ENCODE assay signal across 8 cellular contexts in the genomic region with DNA sequence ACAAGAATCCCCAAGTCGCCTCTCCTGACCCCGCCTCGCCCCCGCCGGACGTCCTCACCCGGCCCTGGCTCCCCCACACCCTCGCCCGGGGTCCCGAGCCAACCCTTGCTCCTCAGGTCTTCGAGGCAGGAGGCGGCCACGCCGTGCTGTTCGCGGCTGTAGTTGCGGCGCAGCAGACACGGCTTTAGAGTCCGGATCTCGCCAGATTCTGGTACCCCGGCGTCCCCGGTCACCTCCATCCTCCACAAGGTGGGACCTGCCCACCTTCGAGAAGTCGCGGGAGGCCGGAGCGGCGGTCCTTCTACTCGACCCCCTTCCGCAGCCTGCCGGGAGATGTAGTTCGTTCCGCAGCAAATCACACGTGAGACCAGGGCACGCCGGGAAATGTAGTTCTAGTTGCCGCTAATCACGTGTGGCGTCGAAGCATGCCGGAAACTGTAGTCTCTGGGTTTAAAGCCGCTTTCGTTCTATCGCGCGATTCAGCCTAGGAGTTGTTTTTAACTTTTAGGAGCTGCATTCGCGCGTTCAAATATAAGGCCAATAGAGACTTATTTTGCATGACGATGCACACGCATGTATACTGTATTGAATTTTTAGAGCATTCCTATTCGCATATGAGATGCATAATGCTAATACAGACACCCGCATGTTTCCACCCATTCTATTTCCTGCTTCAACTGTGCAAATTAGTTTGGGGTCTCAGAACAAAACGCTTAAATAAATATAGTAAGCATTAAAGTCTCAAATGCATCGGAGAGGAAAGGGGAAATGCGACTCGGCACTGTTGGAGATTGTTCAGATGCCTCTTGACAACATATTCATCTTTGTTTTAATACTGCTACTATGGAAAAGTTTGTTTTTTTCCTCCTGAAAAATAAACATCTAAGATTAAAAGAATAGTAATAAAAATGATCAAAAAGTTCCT. TPM values are rescaled to one million over a fixed set of nuclear protein-coding genes. Genes with fewer than 3 reads are reported as not detected.
DNase-seq lines count a peak whose midpoint lies in the region; FAIRE-seq and TF ChIP-seq lines count a peak whose summit lies in the region.

A gene with protein sequence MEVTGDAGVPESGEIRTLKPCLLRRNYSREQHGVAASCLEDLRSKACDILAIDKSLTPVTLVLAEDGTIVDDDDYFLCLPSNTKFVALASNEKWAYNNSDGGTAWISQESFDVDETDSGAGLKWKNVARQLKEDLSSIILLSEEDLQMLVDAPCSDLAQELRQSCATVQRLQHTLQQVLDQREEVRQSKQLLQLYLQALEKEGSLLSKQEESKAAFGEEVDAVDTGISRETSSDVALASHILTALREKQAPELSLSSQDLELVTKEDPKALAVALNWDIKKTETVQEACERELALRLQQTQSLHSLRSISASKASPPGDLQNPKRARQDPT (minus strand): TSS at position 310 of the 925 bp plus-strand sequence. CDS start 71 bp downstream, at position 239.

- intact Hi-C loops in stomach (cut with DNase I; ENCODE audit: low total_unique reads): no loop called here

- H3K4me3 ChIP-seq in MG63 (peak within 1 kb of the TSS; percentile 72), fibroblast of villous mesenchyme (ENCODE audit: low read depth, low read length) (peak within 1 kb of the TSS; percentile 90), neural cell (ENCODE audit: low read length) (peak within 1 kb of the TSS; percentile 95), stomach (peak within 1 kb of the TSS; percentile 74 to 93 (median 85))

- no peaks in the 10 kb centered on the region for H3K9me2 ChIP-seq in neural cell (ENCODE audit: insufficient read depth, low read length)

- H3K27ac ChIP-seq in neural cell (ENCODE audit: low read length) (peak within 1 kb of the TSS; percentile 40), stomach (peak within 1 kb of the TSS; percentile 82 to 86 (median 83))

- peaks cover 22 to 55% (median 47%) of the 10 kb centered on the region in 4 donors for H3K4me1 ChIP-seq in stomach

- WGBS in stomach, 5 donors: 1 to 2% (median 1%) methylated on average over 26 to 59 of the region's 59 CpGs

- H3K9me3 ChIP-seq in MG63: no peaks in the 10 kb centered on the region
- H3K9me3 ChIP-seq in neural cell (ENCODE audit: low read length): no peaks in the 10 kb centered on the region
- H3K9me3 ChIP-seq in stomach: no peaks in the 10 kb centered on the region

- H3K27me3 ChIP-seq in MG63 (no peaks in the 10 kb centered on the region), neural cell (ENCODE audit: insufficient read depth, low read depth, low read length) (no peaks in the 10 kb centered on the region), stomach (no peaks in the 10 kb centered on the region)

- TF ChIP-seq POLR2A in H54 (IDR thresholded peaks at IDR 0.05; ENCODE audit: low read depth, low read length): peak; percentile 44; the same call in 1 of the 2 replicates
- TF ChIP-seq POLR2A in stomach (IDR thresholded peaks at IDR 0.05): no peak

- peak within 1 kb of the TSS; percentile 18 for H3K4me2 ChIP-seq in neural cell (ENCODE audit: low read length)

- no peaks in the 10 kb centered on the region for H4K20me1 ChIP-seq in neural cell (ENCODE audit: insufficient read depth)

- TF ChIP-seq CTCF in fibroblast of villous mesenchyme (IDR thresholded peaks at IDR 0.05; ENCODE audit: insufficient read depth, low read depth, low read length): no peak
- TF ChIP-seq CTCF in neural cell (IDR thresholded peaks at IDR 0.05; ENCODE audit: poor library complexity, severe bottlenecking): no peak
- TF ChIP-seq CTCF in stomach (IDR thresholded peaks at IDR 0.05): no peak

- H3F3A ChIP-seq in neural cell (ENCODE audit: insufficient read depth, low read length, poor library complexity, severe bottlenecking): no peaks in the 10 kb centered on the region

- peak; percentile 91 for FAIRE-seq in H54 (lab: Jason Lieb, UNC)

- no peak for TF ChIP-seq RAD21 in neural cell (conservative IDR thresholded peaks at IDR 0.05)

- peak within 1 kb of the TSS; percentile 63 for H2AFZ ChIP-seq in neural cell (ENCODE audit: low read depth, low read length)

- peak within 1 kb of the TSS; percentile 76 for H3K9ac ChIP-seq in neural cell (ENCODE audit: low read length)

- DNase-seq in EH (ENCODE audit: low read depth) (peak; percentile 97), H54 (ENCODE audit: insufficient read length, low spot score) (peak; percentile 72), MG63 (peak; percentile 94), SHP77 treated with DMSO at 0.1 percent for 48 hours (lab: John Stamatoyannopoulos, UW) (peak; percentile 95), fibroblast of villous mesenchyme (ENCODE audit: low read depth) (peak; percentile 96), stomach (peak; percentile 93)
- DNase-seq in activated effector memory CD4-positive, alpha-beta T cell treated with anti-CD3 and anti-CD28 coated beads, Interleukin-2, amount 50 U/mL, for 16 hours: peak; percentile 97

- TF ChIP-seq EP300 in neural cell (conservative IDR thresholded peaks at IDR 0.05; ENCODE audit: poor library complexity, severe bottlenecking) (peak; percentile 52), stomach (IDR thresholded peaks at IDR 0.05) (no peak)

- peaks cover 16% of the 10 kb centered on the region for H3K79me2 ChIP-seq in neural cell (replicated peaks; ENCODE audit: insufficient read depth, low read length)

- H3K36me3 ChIP-seq in MG63: peaks cover 15% of the 10 kb centered on the region
- H3K36me3 ChIP-seq in neural cell (ENCODE audit: insufficient read depth, low read length): no peaks in the 10 kb centered on the region
- peaks cover 12 to 21% (median 20%) of the 10 kb centered on the region in 4 donors for H3K36me3 ChIP-seq in stomach

TF ChIP-seq in neural cell, 6 proteins besides CTCF, POLR2A, EP300 and RAD21:
- TF ChIP-seq POLR2AphosphoS5 (IDR thresholded peaks at IDR 0.05) (peak; percentile 79), TAF1 (IDR thresholded peaks at IDR 0.05; ENCODE audit: low read depth) (no peak), EZH2 (IDR thresholded peaks at IDR 0.05; ENCODE audit: borderline replicate concordance, insufficient read depth, low read length, poor library complexity, severe bottlenecking) (no peak), SMC3 (conservative IDR thresholded peaks at IDR 0.05; ENCODE audit: poor library complexity) (no peak), MXI1 (conservative IDR thresholded peaks at IDR 0.05; ENCODE audit: poor library complexity, severe bottlenecking) (peak; percentile 97)
- TF ChIP-seq, protein P1, sequence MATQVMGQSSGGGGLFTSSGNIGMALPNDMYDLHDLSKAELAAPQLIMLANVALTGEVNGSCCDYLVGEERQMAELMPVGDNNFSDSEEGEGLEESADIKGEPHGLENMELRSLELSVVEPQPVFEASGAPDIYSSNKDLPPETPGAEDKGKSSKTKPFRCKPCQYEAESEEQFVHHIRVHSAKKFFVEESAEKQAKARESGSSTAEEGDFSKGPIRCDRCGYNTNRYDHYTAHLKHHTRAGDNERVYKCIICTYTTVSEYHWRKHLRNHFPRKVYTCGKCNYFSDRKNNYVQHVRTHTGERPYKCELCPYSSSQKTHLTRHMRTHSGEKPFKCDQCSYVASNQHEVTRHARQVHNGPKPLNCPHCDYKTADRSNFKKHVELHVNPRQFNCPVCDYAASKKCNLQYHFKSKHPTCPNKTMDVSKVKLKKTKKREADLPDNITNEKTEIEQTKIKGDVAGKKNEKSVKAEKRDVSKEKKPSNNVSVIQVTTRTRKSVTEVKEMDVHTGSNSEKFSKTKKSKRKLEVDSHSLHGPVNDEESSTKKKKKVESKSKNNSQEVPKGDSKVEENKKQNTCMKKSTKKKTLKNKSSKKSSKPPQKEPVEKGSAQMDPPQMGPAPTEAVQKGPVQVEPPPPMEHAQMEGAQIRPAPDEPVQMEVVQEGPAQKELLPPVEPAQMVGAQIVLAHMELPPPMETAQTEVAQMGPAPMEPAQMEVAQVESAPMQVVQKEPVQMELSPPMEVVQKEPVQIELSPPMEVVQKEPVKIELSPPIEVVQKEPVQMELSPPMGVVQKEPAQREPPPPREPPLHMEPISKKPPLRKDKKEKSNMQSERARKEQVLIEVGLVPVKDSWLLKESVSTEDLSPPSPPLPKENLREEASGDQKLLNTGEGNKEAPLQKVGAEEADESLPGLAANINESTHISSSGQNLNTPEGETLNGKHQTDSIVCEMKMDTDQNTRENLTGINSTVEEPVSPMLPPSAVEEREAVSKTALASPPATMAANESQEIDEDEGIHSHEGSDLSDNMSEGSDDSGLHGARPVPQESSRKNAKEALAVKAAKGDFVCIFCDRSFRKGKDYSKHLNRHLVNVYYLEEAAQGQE (IDR thresholded peaks at IDR 0.05; ENCODE audit: borderline replicate concordance): no peak

RNA-seq across cellular contexts. Expression of the gene that starts here (rescaled TPM):
- total RNA-seq in MG63 (2014; rRNA removed; shearing (Covaris generic); ENCODE audit: low replicate concordance): 36.7 and 51.9 TPM in 2 replicates
- total RNA-seq in fibroblast of villous mesenchyme: 28.7 and 52.2 TPM in 2 replicates
- 32.2 and 32.7 TPM in 2 replicates for polyA plus RNA-seq in neural cell
- 34.5 and 39.0 TPM in 2 replicates for polyA minus RNA-seq in neural cell
- 10 to 100 TPM; 10.7 to 22.2 (median 13.0) TPM for total RNA-seq in stomach
- 10 to 100 TPM; 12.7 to 16.6 (median 13.0) TPM for polyA plus RNA-seq in stomach

Comparison
In these comparisons a context has a peak if more than half of its experiments do, and no peak if none do; other contexts are left out.
1. Peak in every context shown above with its lines: DNase-seq, H3K4me3 ChIP-seq and H3K27ac ChIP-seq.